Comparison of ENCODE assay signal across 25 cellular contexts in genomic region chr4:183147191-183147590, GRCh38. TPM values are rescaled to one million over a fixed set of nuclear protein-coding genes. Genes with fewer than 3 reads are reported as not detected.
DNase-seq lines count a peak whose midpoint lies in the region; ATAC-seq, FAIRE-seq and TF ChIP-seq lines count a peak whose summit lies in the region.
"Had no signal": no experiment of that assay in that cellular context is flagged by ENCODE, and none has a peak within 500 bp of the region (broad histone marks: within the 10 kb centered on the region; RNA-seq: fewer than 3 reads in every experiment).

No MANE protein-coding gene starts in this region.

- ATAC-seq in K562, result no peak
- ATAC-seq in foreskin keratinocyte, result peak; percentile 59
- no peak for ATAC-seq in HG03565 (IDR thresholded peaks at IDR 0.05; ENCODE audit: unreplicated experiment)
- no peak for ATAC-seq in HG03097 (IDR thresholded peaks at IDR 0.05; ENCODE audit: low FRiP score, unreplicated experiment)
- ATAC-seq: SK-N-SH treated with all-trans-retinoic acid at 6 μM for 48 hours had no signal

- TF ChIP-seq POLR2A in K562 (conservative IDR thresholded peaks at IDR 0.05), result no peak

- H3K4me2 ChIP-seq in GM23248 (ENCODE audit: unreplicated experiment) (no peak overlapping the region), K562 (ENCODE audit: insufficient read depth, low read length) (no peak overlapping the region)
- H3K4me2 ChIP-seq: BLaER1 had no signal

- H3K9me3 ChIP-seq in GM23248 (ENCODE audit: low read depth) (no peaks in the 10 kb centered on the region), K562 (replicated peaks; ENCODE audit: control insufficient read depth, insufficient read depth, low read depth, low read length) (no peaks in the 10 kb centered on the region)
- H3K9me3 ChIP-seq: BLaER1, Peyer's patch had no signal

- no peak overlapping the region for H3K27ac ChIP-seq in GM23248
- H3K27ac ChIP-seq in K562 (ENCODE audit: extremely low read depth, low read depth, low read length), result no peak overlapping the region
- H3K27ac ChIP-seq in foreskin keratinocyte, result no peak overlapping the region
- H3K27ac ChIP-seq: BLaER1, Peyer's patch had no signal

- no peaks in the 10 kb centered on the region for H3K9me2 ChIP-seq in GM23248 (ENCODE audit: insufficient read depth)

- intact Hi-C loops in K562 (cut with micrococcal nuclease), result no loop called here

- H3F3A ChIP-seq in GM23248 (ENCODE audit: insufficient read depth), result peaks cover 54% of the 10 kb centered on the region

- peak; percentile 39 for DNase-seq in GM23248
- DNase-seq in K562 (ENCODE audit: extremely low read depth in 1 of 4, low spot score in 3 of 4), result no peak
- DNase-seq in foreskin keratinocyte, result peak; percentile 22 to 55
- peak; percentile 46 for DNase-seq in renal cortical epithelial cell (ENCODE audit: low read depth)
- DNase-seq in NCI-H345 (lab: John Stamatoyannopoulos, UW), result no peak
- DNase-seq: CD4-positive, CD25-positive, alpha-beta regulatory T cell; DMS153; DND-41; H7; KG1; NCI-H1092 treated with DMSO at 0.1 percent for 48 hours; NCI-H1436; NCI-H187 treated with DMSO at 0.1 percent for 48 hours; NCI-H2171 treated with DMSO at 0.1 percent for 48 hours; NCI-H446; NCI-H526; OCI-M1; Peyer's patch; SIG-M5 had no signal

- H3K27me3 ChIP-seq in GM23248 (replicated peaks; ENCODE audit: insufficient read depth) (no peaks in the 10 kb centered on the region), K562 (ENCODE audit: control insufficient read depth in 2 of 2, insufficient read depth in 2 of 2, low read length in 2 of 2) (no peaks in the 10 kb centered on the region), foreskin keratinocyte (no peaks in the 10 kb centered on the region)
- H3K27me3 ChIP-seq: BLaER1, Peyer's patch had no signal

- H3K79me2 ChIP-seq in GM23248 (ENCODE audit: insufficient read depth) (peaks cover 91% of the 10 kb centered on the region), K562 (ENCODE audit: control insufficient read depth, insufficient read depth, low read length) (peaks cover 7% of the 10 kb centered on the region; the same call in 1 of the 3 replicates)

- WGBS in GM23248 (ENCODE audit: low coverage in 1 of 2, low lambda C conversion rate in 2 of 2, missing lambda C conversion rate in 2 of 2), 2 experiments, result 82 to 84% methylated on average over 3 of the region's 3 CpGs
- 29% methylated on average over 3 of the region's 3 CpGs for WGBS in K562 (ENCODE audit: insufficient coverage, low coverage, missing lambda C conversion rate)

- H4K20me1 ChIP-seq in GM23248 (ENCODE audit: insufficient read depth), result peaks cover 11% of the 10 kb centered on the region; the same call in 1 of the 2 replicates
- H4K20me1 ChIP-seq in K562 (replicated peaks; ENCODE audit: control insufficient read depth, insufficient read depth, low read length), result peaks cover 4% of the 10 kb centered on the region

- no peak overlapping the region for H3K4me3 ChIP-seq in GM23248
- H3K4me3 ChIP-seq in K562, result no peak overlapping the region
- H3K4me3 ChIP-seq: BLaER1, Peyer's patch had no signal

- FAIRE-seq in K562 (lab: Jason Lieb, UNC), result no peak
- FAIRE-seq: GM12892, GM19239 had no signal

- TF ChIP-seq RAD21 in K562 (CRISPR knock-in tag; conservative IDR thresholded peaks at IDR 0.05 in 1 of 2, IDR thresholded peaks at IDR 0.05 in 1 of 2), result no peak

- no peak for TF ChIP-seq EP300 in K562 (IDR thresholded peaks at IDR 0.05; ENCODE audit: low read length)

- H3K36me3 ChIP-seq in GM23248 (ENCODE audit: low read depth), result no peaks in the 10 kb centered on the region
- no peaks in the 10 kb centered on the region for H3K36me3 ChIP-seq in K562 (ENCODE audit: control insufficient read depth, insufficient read depth, low read length)
- H3K36me3 ChIP-seq: BLaER1, Peyer's patch had no signal

- no TSS peak for BruUV-seq in K562 (replicated peaks; lab: Mats Ljungman, UMichigan)

- CTCF ChIA-PET in K562 (lab: Yijun Ruan, JAX; ENCODE audit: low intra/inter-chr PET ratio), result no interaction called here

- H3K4me1 ChIP-seq in GM23248 (ENCODE audit: insufficient read depth) (peaks cover 59% of the 10 kb centered on the region), K562 (replicated peaks in 1 of 2; ENCODE audit: control insufficient read depth in 2 of 2, insufficient read depth in 2 of 2, low read length in 2 of 2) (peaks cover 0 to 22% of the 10 kb centered on the region in 2 experiments; a peak in 4 of 5 replicates), foreskin keratinocyte (peaks cover 27% of the 10 kb centered on the region)
- H3K4me1 ChIP-seq: Peyer's patch had no signal

- no peak overlapping the region for H2AFZ ChIP-seq in GM23248
- no peak overlapping the region for H2AFZ ChIP-seq in K562 (ENCODE audit: low read depth, low read length)

- in situ Hi-C loops in GM23248 (cut with MboI), result no loop called here
- in situ Hi-C loops in K562 (cut with MboI), result no loop called here

- POLR2A ChIA-PET in K562 (lab: Yijun Ruan, JAX), result no interaction called here

- TF ChIP-seq CTCF in K562 (IDR thresholded peaks at IDR 0.05 in 2 of 3, conservative IDR thresholded peaks at IDR 0.05 in 1 of 3; ENCODE audit: insufficient read depth in 2 of 3, low read depth in 1 of 3, low read length in 3 of 3) (no peak), foreskin keratinocyte (conservative IDR thresholded peaks at IDR 0.05) (peak; percentile 17)

- H3K9me1 ChIP-seq in K562 (ENCODE audit: control insufficient read depth, insufficient read depth, low read length), result no peaks in the 10 kb centered on the region

- H3K9ac ChIP-seq in GM23248, result no peak overlapping the region
- H3K9ac ChIP-seq in K562 (ENCODE audit: insufficient read depth in 1 of 2, low read depth in 2 of 2, low read length in 2 of 2), result no peak overlapping the region
- H3K9ac ChIP-seq: BLaER1 had no signal

TF ChIP-seq in K562, 482 proteins besides CTCF, POLR2A, EP300 and RAD21:
- TF ChIP-seq RNF2 (IDR thresholded peaks at IDR 0.05), result no peak
- TF ChIP-seq, protein P1, sequence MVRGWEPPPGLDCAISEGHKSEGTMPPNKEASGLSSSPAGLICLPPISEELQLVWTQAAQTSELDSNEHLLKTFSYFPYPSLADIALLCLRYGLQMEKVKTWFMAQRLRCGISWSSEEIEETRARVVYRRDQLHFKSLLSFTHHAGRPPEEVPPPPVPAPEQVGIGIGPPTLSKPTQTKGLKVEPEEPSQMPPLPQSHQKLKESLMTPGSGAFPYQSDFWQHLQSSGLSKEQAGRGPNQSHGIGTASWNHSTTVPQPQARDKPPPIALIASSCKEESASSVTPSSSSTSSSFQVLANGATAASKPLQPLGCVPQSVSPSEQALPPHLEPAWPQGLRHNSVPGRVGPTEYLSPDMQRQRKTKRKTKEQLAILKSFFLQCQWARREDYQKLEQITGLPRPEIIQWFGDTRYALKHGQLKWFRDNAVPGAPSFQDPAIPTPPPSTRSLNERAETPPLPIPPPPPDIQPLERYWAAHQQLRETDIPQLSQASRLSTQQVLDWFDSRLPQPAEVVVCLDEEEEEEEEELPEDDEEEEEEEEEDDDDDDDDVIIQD (CRISPR knock-in tag; IDR thresholded peaks at IDR 0.05), result no peak
- peak; percentile 31 for TF ChIP-seq RBM25 (IDR thresholded peaks at IDR 0.05; ENCODE audit: low read depth, low read length, severe bottlenecking)
- no peak for TF ChIP-seq ZNF76 (CRISPR knock-in tag; IDR thresholded peaks at IDR 0.05; ENCODE audit: borderline replicate concordance)

RNA-seq across cellular contexts. Expression of gene WWC2, which starts 48.1 kb away (rescaled TPM):
- total RNA-seq in GM23248 (2014; rRNA removed; shearing (Covaris generic)), result 31.0 and 33.2 TPM in 2 replicates
- polyA plus RNA-seq in GM23248 (2016; fragmentation: Nextera tagmentation; extraction: Ambion mirVana) (44.1 and 48.3 TPM in 2 replicates), K562 (2011; rRNA removed) (3.7 and 11.8 TPM in 2 replicates), K562 (2014; fragmentation: Illumina TruSeq; extraction: Trizol) (18.9 and 19.6 TPM in 2 replicates), K562 (2014; fragmentation: Nextera tagmentation; extraction: Ambion mirVana) (1 to 10 TPM; 3.9 to 5.6 TPM), K562 (2014; rRNA removed) (13.1 and 13.6 TPM in 2 replicates), foreskin keratinocyte (2.9 and 3.7 TPM in 2 replicates)
- 4.6 and 29.4 TPM in 2 replicates for total RNA-seq in K562 (2011; cell fraction: chromatin; rRNA removed; ENCODE audit: low replicate concordance)
- total RNA-seq in K562 (2011; cell fraction: nucleolus; rRNA removed), result 2.0 and 3.8 TPM in 2 replicates
- 9.3 and 9.9 TPM in 2 replicates for total RNA-seq in K562 (2011; cell fraction: nucleoplasm; rRNA removed)
- total RNA-seq in K562 (2014; rRNA removed) (19.3 and 21.1 TPM in 2 replicates), K562 (2014; rRNA removed; fragmentation: Illumina TruSeq; extraction: Trizol) (21.6 and 25.9 TPM in 2 replicates), K562 (2015; rRNA removed; fragmentation: Illumina TruSeq; extraction: Trizol) (23.8 and 25.5 TPM in 2 replicates), K562 (2021) (36.8 and 39.4 TPM in 2 replicates), foreskin keratinocyte (23.2 and 24.7 TPM in 2 replicates), renal cortical epithelial cell (45.7 and 221 TPM in 2 replicates)
- polyA plus RNA-seq in K562 (2011; cell fraction: cytosol; rRNA removed), result 1.2 and 6.5 TPM in 2 replicates
- 5.6 and 25.8 TPM in 2 replicates for polyA plus RNA-seq in K562 (2011; cell fraction: nucleus; rRNA removed)
- polyA plus RNA-seq in K562 (2012), result 11.4 and 14.0 TPM in 2 replicates
- polyA minus RNA-seq in K562 (2011; rRNA and poly(A)+ RNA removed), result 5.0 and 26.1 TPM in 2 replicates
- polyA minus RNA-seq in K562 (2011; cell fraction: cytosol; rRNA and poly(A)+ RNA removed), result 2.3 and 15.6 TPM in 2 replicates
- polyA minus RNA-seq in K562 (2011; cell fraction: nucleus; rRNA and poly(A)+ RNA removed), result 5.1 and 31.1 TPM in 2 replicates

Comparison
In these comparisons a context has a peak if more than half of its experiments do, and no peak if none do; other contexts are left out.
1. DNase-seq: peak in GM23248 (single experiment), foreskin keratinocyte (2 of 2) and renal cortical epithelial cell (single experiment); none in K562 (0 of 4) and NCI-H345 (single experiment).